In the genomic region with DNA sequence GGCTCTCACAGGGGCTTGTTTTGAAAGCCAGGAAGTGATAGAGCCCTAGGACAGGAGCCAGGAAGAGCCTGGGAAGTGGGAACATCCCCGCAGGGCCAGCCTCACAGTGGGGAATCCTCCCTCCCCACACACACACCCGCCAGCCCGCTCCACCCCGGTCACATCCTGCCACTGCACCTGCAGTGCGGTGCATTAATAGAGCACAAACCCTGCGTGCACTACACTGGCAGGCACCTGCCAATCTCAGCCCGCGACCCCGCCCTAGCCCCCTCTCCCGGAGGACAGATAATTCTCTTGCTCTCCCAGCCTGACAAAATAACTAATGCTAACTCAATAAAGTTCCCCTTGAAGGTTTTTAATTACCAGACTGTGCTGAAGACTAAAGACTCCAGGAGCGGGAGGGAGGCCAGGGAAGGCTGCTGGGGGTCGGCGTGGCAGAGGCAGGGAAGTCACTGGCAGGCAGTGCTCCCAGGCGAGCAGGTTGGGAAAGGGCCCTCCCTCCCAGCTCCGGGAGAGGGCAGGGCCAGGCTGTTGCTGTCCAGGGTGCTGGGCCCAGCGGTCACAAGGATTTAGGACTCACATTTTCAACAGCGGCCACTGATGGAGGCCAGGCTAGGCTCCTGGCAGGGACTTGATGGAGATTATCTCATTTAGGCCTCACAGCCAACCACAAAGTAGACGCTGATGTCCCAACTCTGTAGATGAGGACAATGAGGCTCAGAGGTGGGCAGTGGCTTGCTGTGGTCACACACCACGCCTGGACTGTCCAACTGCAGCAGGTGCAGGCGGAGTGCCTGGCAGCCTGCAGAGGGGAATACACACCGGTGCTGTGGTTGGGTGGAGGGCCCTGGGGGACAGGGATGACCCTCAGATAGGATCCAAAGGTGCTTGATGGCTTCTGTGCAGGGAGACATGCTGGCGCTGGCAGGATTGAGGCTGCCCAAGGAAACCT, we compare ENCODE assay signal across 1 cellular context.
TF ChIP-seq lines count a peak whose summit lies in the region.

No MANE protein-coding gene starts in this region.

TF ChIP-seq in GM12878, 131 proteins besides CTCF, POLR2A, EP300 and RAD21:
- TF ChIP-seq, protein P1, sequence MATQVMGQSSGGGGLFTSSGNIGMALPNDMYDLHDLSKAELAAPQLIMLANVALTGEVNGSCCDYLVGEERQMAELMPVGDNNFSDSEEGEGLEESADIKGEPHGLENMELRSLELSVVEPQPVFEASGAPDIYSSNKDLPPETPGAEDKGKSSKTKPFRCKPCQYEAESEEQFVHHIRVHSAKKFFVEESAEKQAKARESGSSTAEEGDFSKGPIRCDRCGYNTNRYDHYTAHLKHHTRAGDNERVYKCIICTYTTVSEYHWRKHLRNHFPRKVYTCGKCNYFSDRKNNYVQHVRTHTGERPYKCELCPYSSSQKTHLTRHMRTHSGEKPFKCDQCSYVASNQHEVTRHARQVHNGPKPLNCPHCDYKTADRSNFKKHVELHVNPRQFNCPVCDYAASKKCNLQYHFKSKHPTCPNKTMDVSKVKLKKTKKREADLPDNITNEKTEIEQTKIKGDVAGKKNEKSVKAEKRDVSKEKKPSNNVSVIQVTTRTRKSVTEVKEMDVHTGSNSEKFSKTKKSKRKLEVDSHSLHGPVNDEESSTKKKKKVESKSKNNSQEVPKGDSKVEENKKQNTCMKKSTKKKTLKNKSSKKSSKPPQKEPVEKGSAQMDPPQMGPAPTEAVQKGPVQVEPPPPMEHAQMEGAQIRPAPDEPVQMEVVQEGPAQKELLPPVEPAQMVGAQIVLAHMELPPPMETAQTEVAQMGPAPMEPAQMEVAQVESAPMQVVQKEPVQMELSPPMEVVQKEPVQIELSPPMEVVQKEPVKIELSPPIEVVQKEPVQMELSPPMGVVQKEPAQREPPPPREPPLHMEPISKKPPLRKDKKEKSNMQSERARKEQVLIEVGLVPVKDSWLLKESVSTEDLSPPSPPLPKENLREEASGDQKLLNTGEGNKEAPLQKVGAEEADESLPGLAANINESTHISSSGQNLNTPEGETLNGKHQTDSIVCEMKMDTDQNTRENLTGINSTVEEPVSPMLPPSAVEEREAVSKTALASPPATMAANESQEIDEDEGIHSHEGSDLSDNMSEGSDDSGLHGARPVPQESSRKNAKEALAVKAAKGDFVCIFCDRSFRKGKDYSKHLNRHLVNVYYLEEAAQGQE (IDR thresholded peaks at IDR 0.05; ENCODE audit: low read depth, low read length) = peak; percentile 84
- TF ChIP-seq, protein P2, sequence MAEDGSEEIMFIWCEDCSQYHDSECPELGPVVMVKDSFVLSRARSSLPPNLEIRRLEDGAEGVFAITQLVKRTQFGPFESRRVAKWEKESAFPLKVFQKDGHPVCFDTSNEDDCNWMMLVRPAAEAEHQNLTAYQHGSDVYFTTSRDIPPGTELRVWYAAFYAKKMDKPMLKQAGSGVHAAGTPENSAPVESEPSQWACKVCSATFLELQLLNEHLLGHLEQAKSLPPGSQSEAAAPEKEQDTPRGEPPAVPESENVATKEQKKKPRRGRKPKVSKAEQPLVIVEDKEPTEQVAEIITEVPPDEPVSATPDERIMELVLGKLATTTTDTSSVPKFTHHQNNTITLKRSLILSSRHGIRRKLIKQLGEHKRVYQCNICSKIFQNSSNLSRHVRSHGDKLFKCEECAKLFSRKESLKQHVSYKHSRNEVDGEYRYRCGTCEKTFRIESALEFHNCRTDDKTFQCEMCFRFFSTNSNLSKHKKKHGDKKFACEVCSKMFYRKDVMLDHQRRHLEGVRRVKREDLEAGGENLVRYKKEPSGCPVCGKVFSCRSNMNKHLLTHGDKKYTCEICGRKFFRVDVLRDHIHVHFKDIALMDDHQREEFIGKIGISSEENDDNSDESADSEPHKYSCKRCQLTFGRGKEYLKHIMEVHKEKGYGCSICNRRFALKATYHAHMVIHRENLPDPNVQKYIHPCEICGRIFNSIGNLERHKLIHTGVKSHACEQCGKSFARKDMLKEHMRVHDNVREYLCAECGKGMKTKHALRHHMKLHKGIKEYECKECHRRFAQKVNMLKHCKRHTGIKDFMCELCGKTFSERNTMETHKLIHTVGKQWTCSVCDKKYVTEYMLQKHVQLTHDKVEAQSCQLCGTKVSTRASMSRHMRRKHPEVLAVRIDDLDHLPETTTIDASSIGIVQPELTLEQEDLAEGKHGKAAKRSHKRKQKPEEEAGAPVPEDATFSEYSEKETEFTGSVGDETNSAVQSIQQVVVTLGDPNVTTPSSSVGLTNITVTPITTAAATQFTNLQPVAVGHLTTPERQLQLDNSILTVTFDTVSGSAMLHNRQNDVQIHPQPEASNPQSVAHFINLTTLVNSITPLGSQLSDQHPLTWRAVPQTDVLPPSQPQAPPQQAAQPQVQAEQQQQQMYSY (CRISPR knock-in tag; IDR thresholded peaks at IDR 0.05) = no peak
- TF ChIP-seq PML (IDR thresholded peaks at IDR 0.05; ENCODE audit: low read length) (no peak), MYB (IDR thresholded peaks at IDR 0.05; ENCODE audit: borderline replicate concordance, low read depth, low read length) (no peak)
